Comparison of ENCODE assay signal across 1 cellular context in genomic region chr1:100322436-100323211, GRCh38.
A peak's percentile ranks its signal among the peaks of the same experiment; 100 is the strongest.
TF ChIP-seq lines count a peak whose summit lies in the region.

No MANE protein-coding gene starts in this region.

TF ChIP-seq in K562, 482 proteins besides CTCF, POLR2A, EP300 and RAD21 (continued from another document and continues in another):
- TF ChIP-seq POLR3G (IDR thresholded peaks at IDR 0.05; ENCODE audit: extremely low read depth, insufficient read length, insufficient replicate concordance) (no peak), VEZF1 (CRISPR knock-in tag; IDR thresholded peaks at IDR 0.05) (0 out of 2 replicates have a peak, but pooled peaks have one; percentile 9), IRF1 (CRISPR knock-in tag; IDR thresholded peaks at IDR 0.05; ENCODE audit: borderline replicate concordance) (no peak), CREB1 (IDR thresholded peaks at IDR 0.05) (no peak), CREB1 (CRISPR knock-in tag; IDR thresholded peaks at IDR 0.05) (no peak), EP400 (IDR thresholded peaks at IDR 0.05) (peak; percentile 61), ZNF184 (CRISPR knock-in tag; IDR thresholded peaks at IDR 0.05) (no peak), SMC3 (conservative IDR thresholded peaks at IDR 0.05; ENCODE audit: insufficient read depth, low read depth, low read length) (no peak), RBM14 (IDR thresholded peaks at IDR 0.05; ENCODE audit: borderline replicate concordance, insufficient read depth, low read depth, low read length) (no peak), SUPT5H (IDR thresholded peaks at IDR 0.05) (no peak), PTBP1 (IDR thresholded peaks at IDR 0.05; ENCODE audit: low read depth, low read length) (no peak), NELFE (IDR thresholded peaks at IDR 0.05; ENCODE audit: insufficient read depth, insufficient read length) (no peak), ZNF197 (CRISPR knock-in tag; IDR thresholded peaks at IDR 0.05; ENCODE audit: low read depth) (no peak), MLLT1 (IDR thresholded peaks at IDR 0.05) (no peak), CEBPB (tag; IDR thresholded peaks at IDR 0.05) (peak; percentile 80), NCOA6 (IDR thresholded peaks at IDR 0.05) (no peak), MAZ (CRISPR knock-in tag; conservative IDR thresholded peaks at IDR 0.05 in 1 of 2, IDR thresholded peaks at IDR 0.05 in 1 of 2) (no peak), ATF3 (IDR thresholded peaks at IDR 0.05) (peak; percentile 93), ATF3 (CRISPR knock-in tag; conservative IDR thresholded peaks at IDR 0.05) (no peak), RNF219 (CRISPR knock-in tag; IDR thresholded peaks at IDR 0.05) (no peak), RFX1 (IDR thresholded peaks at IDR 0.05) (no peak), THRA (IDR thresholded peaks at IDR 0.05) (no peak), ESRRB (CRISPR knock-in tag; IDR thresholded peaks at IDR 0.05; ENCODE audit: borderline replicate concordance) (no peak), RBM15 (IDR thresholded peaks at IDR 0.05; ENCODE audit: insufficient read depth, low read length) (no peak), PTRF (tag; IDR thresholded peaks at IDR 0.05) (no peak), ZNF518B (CRISPR knock-in tag; IDR thresholded peaks at IDR 0.05) (no peak), REST (CRISPR knock-in tag; IDR thresholded peaks at IDR 0.05; ENCODE audit: low read depth) (no peak), MEF2D (tag; conservative IDR thresholded peaks at IDR 0.05; ENCODE audit: low read depth) (no peak), MIER1 (IDR thresholded peaks at IDR 0.05; ENCODE audit: low read depth) (no peak), RBM34 (IDR thresholded peaks at IDR 0.05; ENCODE audit: borderline replicate concordance, insufficient read depth, low read length) (no peak), THRB (CRISPR knock-in tag; conservative IDR thresholded peaks at IDR 0.05) (no peak), KDM5B (IDR thresholded peaks at IDR 0.05; ENCODE audit: insufficient replicate concordance, low read depth, low read length) (no peak), ZNF280A (IDR thresholded peaks at IDR 0.05; ENCODE audit: low read depth, partially characterized antibody) (no peak), NRF1 (conservative IDR thresholded peaks at IDR 0.05 in 1 of 2, IDR thresholded peaks at IDR 0.05 in 1 of 2) (no peak), PRPF4 (IDR thresholded peaks at IDR 0.05; ENCODE audit: insufficient read depth, low read depth, low read length, poor library complexity, severe bottlenecking) (no peak), XRCC3 (IDR thresholded peaks at IDR 0.05) (no peak), ARID3A (IDR thresholded peaks at IDR 0.05; ENCODE audit: borderline replicate concordance, low read depth, low read length) (no peak), TRIM24 (IDR thresholded peaks at IDR 0.05) (peak; percentile 64 to 75; a peak in 3 of 4 replicates), ZNF75A (CRISPR knock-in tag; IDR thresholded peaks at IDR 0.05) (no peak)
